14 cellular contexts compared by ENCODE assay signal in the genomic region with DNA sequence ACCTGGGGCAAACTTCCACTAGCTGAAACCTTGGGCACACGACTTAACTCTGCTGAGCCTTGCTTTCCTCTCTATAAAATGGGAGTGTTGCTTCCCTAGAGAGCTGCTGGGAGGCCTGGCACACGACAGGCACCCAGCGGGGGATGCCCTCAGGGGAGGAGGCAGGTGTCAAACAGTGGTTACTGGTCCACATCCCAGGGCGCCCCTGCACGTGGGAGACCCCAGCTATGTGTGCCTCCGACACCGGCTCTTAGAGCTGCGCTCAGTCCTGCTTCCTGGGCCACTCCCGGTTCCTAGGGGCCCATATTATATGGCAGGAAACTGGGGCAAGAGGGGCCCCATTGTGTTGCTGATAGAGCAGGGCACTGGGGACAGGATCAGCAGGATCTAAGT. TPM values are rescaled to one million over a fixed set of nuclear protein-coding genes. Genes with fewer than 3 reads are reported as not detected.
"Had no signal": no experiment of that assay in that cellular context is flagged by ENCODE, and none has a peak within 500 bp of the region (broad histone marks: within the 10 kb centered on the region; RNA-seq: fewer than 3 reads in every experiment).

No MANE protein-coding gene starts in this region.

- DNase-seq: activated CD4-positive, alpha-beta T cell treated with anti-CD3 and anti-CD28 coated beads, Interleukin-2, amount 50 U/mL, for 1 hour; activated CD8-positive, alpha-beta memory T cell treated with anti-CD3 and anti-CD28 coated beads for 24 hours; activated naive CD8-positive, alpha-beta T cell treated with anti-CD3 and anti-CD28 coated beads, Interleukin-2, amount 10 ng/mL, durations not matched to agents 7 days and 5 days; mesendoderm; natural killer cell; T-cell; T-helper 9 cell had no signal

- ATAC-seq: activated CD4-positive, CD25-positive, alpha-beta regulatory T cell treated with anti-CD3 and anti-CD28 coated beads, Interleukin-2, amount 50 U/mL, for 24 hours; esophagus mucosa; left lung; natural killer cell; sciatic nerve; T-cell had no signal

- H3K27ac ChIP-seq: left lung had no signal

- H3K4me3 ChIP-seq: left lung, thyroid gland had no signal

- H3K9me3 Mint-ChIP-seq: natural killer cell had no signal

- H3K27me3 Mint-ChIP-seq: activated naive CD8-positive, alpha-beta T cell treated with anti-CD3 and anti-CD28 coated beads, Interleukin-2, amount 10 ng/mL, durations not matched to agents 7 days and 5 days; T-cell had no signal

- H3K36me3 Mint-ChIP-seq: natural killer cell had no signal

- H3K4me3 Mint-ChIP-seq: activated naive CD8-positive, alpha-beta T cell treated with anti-CD3 and anti-CD28 coated beads, Interleukin-2, amount 10 ng/mL, durations not matched to agents 7 days and 5 days; activated T-helper 1 cell treated with anti-CD3 and anti-CD28 coated beads, Interleukin-12 subunit alpha, Interleukin-12 subunit beta, Interleukin-2, Interleukin-4 antibody, amounts not matched to agents 30 ng/mL and 10 ng/mL and 1 ng/mL, durations not matched to agents 14 hours and 24 hours and 36 hours; natural killer cell; T-cell had no signal

- H3K9me3 ChIP-seq: thyroid gland had no signal

- H3K36me3 ChIP-seq: thyroid gland had no signal

- H3K27me3 ChIP-seq: left lung, thyroid gland had no signal

- H3K27ac Mint-ChIP-seq: activated naive CD8-positive, alpha-beta T cell treated with anti-CD3 and anti-CD28 coated beads, Interleukin-2, amount 10 ng/mL, durations not matched to agents 7 days and 5 days; activated T-helper 1 cell treated with anti-CD3 and anti-CD28 coated beads, Interleukin-12 subunit alpha, Interleukin-12 subunit beta, Interleukin-2, Interleukin-4 antibody, amounts not matched to agents 30 ng/mL and 10 ng/mL and 1 ng/mL, durations not matched to agents 14 hours and 24 hours and 36 hours; natural killer cell had no signal

RNA-seq across cellular contexts. Expression of a gene that starts 47.3 kb away (rescaled TPM):
- total RNA-seq: activated naive CD8-positive, alpha-beta T cell treated with anti-CD3 and anti-CD28 coated beads, Interleukin-2, amount 10 ng/mL, durations not matched to agents 7 days and 5 days; activated T-helper 1 cell treated with anti-CD3 and anti-CD28 coated beads, Interleukin-12 subunit alpha, Interleukin-12 subunit beta, Interleukin-2, Interleukin-4 antibody, amounts not matched to agents 30 ng/mL and 10 ng/mL and 1 ng/mL, durations not matched to agents 14 hours and 24 hours and 36 hours; aorta; natural killer cell; sciatic nerve had no signal
